Comparison of ENCODE assay signal across 8 cellular contexts in the genomic region with DNA sequence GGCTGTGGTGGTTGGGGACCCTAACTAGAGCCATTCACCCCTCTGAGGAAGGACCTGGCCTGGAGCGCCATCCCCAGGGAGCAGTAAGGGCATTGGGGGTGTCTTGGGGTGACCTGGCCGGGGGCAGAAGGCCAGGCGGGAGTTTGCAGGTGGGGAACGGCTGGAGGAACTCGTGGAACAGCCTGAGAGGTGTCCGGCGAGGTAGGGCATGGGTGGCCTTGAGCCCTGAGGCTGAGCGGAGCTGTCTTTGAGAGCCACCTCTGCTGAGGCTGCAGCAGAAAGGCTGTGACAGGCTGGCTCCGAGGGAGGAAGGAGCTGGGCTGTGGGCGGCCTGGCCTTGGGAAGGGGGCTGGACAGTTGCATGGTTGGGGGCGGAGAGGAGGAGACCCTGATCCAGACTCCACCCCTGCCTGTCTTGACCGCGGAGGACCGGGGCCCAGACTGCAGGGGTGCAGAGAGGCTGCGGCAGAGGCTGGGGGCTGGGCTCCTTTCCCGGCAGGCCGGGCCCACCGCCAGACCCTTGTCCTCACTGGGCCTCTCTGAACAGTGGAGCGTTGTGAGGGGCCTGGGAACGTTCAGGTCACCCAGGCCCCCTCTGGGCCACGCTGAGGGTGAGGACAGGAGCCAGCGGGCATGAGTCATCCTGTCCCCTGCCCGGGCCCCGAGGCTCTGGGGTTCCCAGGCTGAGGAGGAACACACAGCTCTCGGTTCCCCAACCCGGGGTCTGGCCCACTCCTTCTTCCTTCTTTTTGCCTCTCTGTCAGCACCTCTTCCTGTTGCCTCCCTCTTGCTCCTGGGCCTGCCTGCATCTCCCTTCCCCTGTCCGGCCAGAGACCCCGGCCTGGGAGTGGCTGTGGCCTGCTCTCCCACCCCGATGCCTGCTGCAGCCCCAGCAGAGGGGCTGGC. TPM values are rescaled to one million over a fixed set of nuclear protein-coding genes. Genes with fewer than 3 reads are reported as not detected.
A peak's percentile ranks its signal among the peaks of the same experiment; 100 is the strongest.
DNase-seq lines count a peak whose midpoint lies in the region; ATAC-seq and TF ChIP-seq lines count a peak whose summit lies in the region.

No MANE protein-coding gene starts in this region.

- in situ Hi-C loops in astrocyte of the spinal cord (cut with HindIII; ENCODE audit: low sequenced_read_pairs) = no loop called here

- peaks cover 77% of the 10 kb centered on the region for H3K79me2 ChIP-seq in smooth muscle cell (ENCODE audit: low read depth)

- H3K27ac ChIP-seq in smooth muscle cell (ENCODE audit: low read depth) = peak overlapping the region; percentile 75

- DNase-seq in A172 (ENCODE audit: low spot score) (peak; percentile 72), MV-4-11 (lab: John Stamatoyannopoulos, UW) (peak; percentile 94), astrocyte of the spinal cord (ENCODE audit: low read depth, low spot score) (peak; percentile 88), inferior parietal cortex (ENCODE audit: extremely low spot score) (peak; percentile 44), smooth muscle cell (lab: John Stamatoyannopoulos, UW; ENCODE audit: unreplicated experiment) (peak; percentile 63), D341Med (ENCODE audit: low spot score) (no peak)

- no peak overlapping the region for H3K4me3 ChIP-seq in astrocyte of the spinal cord (ENCODE audit: low read depth, low read length)
- peak overlapping the region; percentile 16 for H3K4me3 ChIP-seq in smooth muscle cell

- H3K9me3 ChIP-seq in smooth muscle cell (replicated peaks; ENCODE audit: low read depth) = no peaks in the 10 kb centered on the region

- H3K36me3 ChIP-seq in smooth muscle cell (ENCODE audit: low read depth) = no peaks in the 10 kb centered on the region

- H3K9ac ChIP-seq in smooth muscle cell (ENCODE audit: low read depth) = no peak overlapping the region

- no peak for TF ChIP-seq CTCF in astrocyte of the spinal cord (IDR thresholded peaks at IDR 0.05; ENCODE audit: low read depth, low read length)
- no peak for TF ChIP-seq CTCF in smooth muscle cell (IDR thresholded peaks at IDR 0.05; ENCODE audit: borderline replicate concordance, insufficient read depth, poor library complexity, severe bottlenecking)

- WGBS in smooth muscle cell (ENCODE audit: low lambda C conversion rate) = 26% methylated on average over 25 of the region's 29 CpGs

- H4K20me1 ChIP-seq in smooth muscle cell (ENCODE audit: low read depth) = peaks cover 68% of the 10 kb centered on the region

- peak overlapping the region; percentile 70 for H3K4me2 ChIP-seq in smooth muscle cell

- no peaks in the 10 kb centered on the region for H3F3A ChIP-seq in smooth muscle cell (ENCODE audit: low read depth)

- no peaks in the 10 kb centered on the region for H3K27me3 ChIP-seq in smooth muscle cell (ENCODE audit: low read depth)

- ATAC-seq in GM18907 (IDR thresholded peaks at IDR 0.05; ENCODE audit: unreplicated experiment) (peak; percentile 38), GM19397 (IDR thresholded peaks at IDR 0.05; ENCODE audit: unreplicated experiment) (no peak)

- H2AFZ ChIP-seq in smooth muscle cell (ENCODE audit: low read depth) = no peak overlapping the region

- H3K4me1 ChIP-seq in smooth muscle cell (ENCODE audit: low read depth) = peaks cover 20% of the 10 kb centered on the region

RNA-seq across cellular contexts. Expression of gene SH3BP2, which starts 8.1 kb away (rescaled TPM):
- 37.4 and 56.9 TPM in 2 replicates for total RNA-seq in A172 (2014; rRNA removed; shearing (Covaris generic))
- total RNA-seq in smooth muscle cell = 19.3 and 23.8 TPM in 2 replicates
- 17.3 and 27.4 TPM in 2 replicates for polyA plus RNA-seq in smooth muscle cell

RNA-seq across cellular contexts. Expression of gene ADD1, which starts 42.7 kb away (rescaled TPM):
- 166 and 199 TPM in 2 replicates for total RNA-seq in A172 (2014; rRNA removed; shearing (Covaris generic))
- total RNA-seq in smooth muscle cell = 109 and 125 TPM in 2 replicates
- 175 and 200 TPM in 2 replicates for polyA plus RNA-seq in smooth muscle cell

RNA-seq across cellular contexts. Expression of gene TNIP2, which starts 44.8 kb away (rescaled TPM):
- 67.5 and 74.0 TPM in 2 replicates for total RNA-seq in A172 (2014; rRNA removed; shearing (Covaris generic))
- total RNA-seq in smooth muscle cell = 23.8 and 24.7 TPM in 2 replicates
- polyA plus RNA-seq in smooth muscle cell = 37.5 and 40.7 TPM in 2 replicates
